Comparison of ENCODE assay signal across 37 cellular contexts in the genomic region with DNA sequence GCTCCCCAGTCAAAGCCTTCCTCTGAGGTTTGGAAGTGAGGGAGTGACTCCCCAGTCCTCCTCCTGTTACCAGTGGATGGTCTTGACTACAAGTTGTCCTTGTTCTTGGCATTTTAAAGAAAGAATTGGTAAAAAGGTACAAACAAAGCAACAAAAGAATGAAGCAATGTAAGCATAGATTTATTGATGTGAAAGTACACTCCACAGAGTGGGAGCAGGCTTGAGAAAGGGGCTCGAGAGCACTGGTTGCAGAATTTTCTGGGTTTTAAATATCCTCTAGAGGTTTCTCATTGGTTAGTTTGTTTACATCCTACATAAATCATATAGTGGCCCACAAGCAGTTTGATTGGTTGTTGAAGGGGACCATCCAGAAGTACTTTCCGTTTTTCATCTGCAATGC. TPM values are rescaled to one million over a fixed set of nuclear protein-coding genes. Genes with fewer than 3 reads are reported as not detected.
"Had no signal": no experiment of that assay in that cellular context is flagged by ENCODE, and none has a peak within 500 bp of the region (broad histone marks: within the 10 kb centered on the region; RNA-seq: fewer than 3 reads in every experiment).

No MANE protein-coding gene starts in this region.

- H3K4me2 ChIP-seq: KMS-11 had no signal

- H3K27ac ChIP-seq: KMS-11 had no signal

- DNase-seq: Karpas-422, Kasumi-1, KG1, MG63, MM.1S, MV-4-11, NCI-H1048, NCI-H1092, NCI-H1092 treated with DMSO at 0.1 percent for 48 hours, NCI-H1105, NCI-H1105 treated with DMSO at 0.1 percent for 48 hours, NCI-H1417, NCI-H1417 treated with DMSO at 0.1 percent for 48 hours, NCI-H1436, NCI-H1436 treated with DMSO at 0.1 percent for 48 hours, NCI-H146, NCI-H1694, NCI-H1694 treated with DMSO at 0.1 percent for 48 hours, NCI-H187, NCI-H187 treated with DMSO at 0.1 percent for 48 hours, NCI-H1930, NCI-H2029, NCI-H2029 treated with DMSO at 0.1 percent for 48 hours, NCI-H2081, NCI-H2081 treated with DMSO at 0.1 percent for 48 hours, NCI-H2107, NCI-H2171, NCI-H2171 treated with DMSO at 0.1 percent for 48 hours, NCI-H2227 treated with DMSO at 0.1 percent for 48 hours, NCI-H226, NCI-H345, NCI-H446, NCI-H446 treated with DMSO at 0.1 percent for 48 hours, NCI-H510A had no signal

- H3K9ac ChIP-seq: KMS-11 had no signal

- H3K27me3 ChIP-seq: MG63 had no signal

- H3K4me3 ChIP-seq: MG63 had no signal

- H3K36me3 ChIP-seq: MG63 had no signal

RNA-seq across cellular contexts. Expression of gene GLYATL1, which starts 22.7 kb away (rescaled TPM):
- total RNA-seq: MCF 10A, NCI-H460 had no signal
